ENCODE assay signal across 1 cellular context in the genomic region with DNA sequence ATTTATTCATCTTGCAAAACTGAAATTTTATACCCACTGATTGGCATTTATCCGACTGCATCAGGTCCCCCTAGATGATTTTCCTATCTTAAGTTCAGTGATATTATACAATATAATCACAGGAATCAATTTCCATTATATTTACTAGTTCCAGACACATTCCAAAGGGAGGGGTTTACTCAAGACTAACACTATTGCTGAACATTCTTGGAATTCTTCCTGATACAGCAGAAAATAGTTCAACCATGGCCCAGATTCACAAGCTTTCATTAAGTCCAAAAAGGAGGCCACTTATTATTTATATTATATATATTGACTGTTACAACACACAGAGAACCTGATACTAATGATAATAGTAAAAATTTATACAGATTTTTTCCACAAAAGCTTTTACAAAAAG.
TF ChIP-seq lines count a peak whose summit lies in the region.

No MANE protein-coding gene starts in this region.

TF ChIP-seq in WTC11, 78 proteins besides CTCF, POLR2A, EP300 and RAD21 (continued from another document):
- TF ChIP-seq, protein P1, sequence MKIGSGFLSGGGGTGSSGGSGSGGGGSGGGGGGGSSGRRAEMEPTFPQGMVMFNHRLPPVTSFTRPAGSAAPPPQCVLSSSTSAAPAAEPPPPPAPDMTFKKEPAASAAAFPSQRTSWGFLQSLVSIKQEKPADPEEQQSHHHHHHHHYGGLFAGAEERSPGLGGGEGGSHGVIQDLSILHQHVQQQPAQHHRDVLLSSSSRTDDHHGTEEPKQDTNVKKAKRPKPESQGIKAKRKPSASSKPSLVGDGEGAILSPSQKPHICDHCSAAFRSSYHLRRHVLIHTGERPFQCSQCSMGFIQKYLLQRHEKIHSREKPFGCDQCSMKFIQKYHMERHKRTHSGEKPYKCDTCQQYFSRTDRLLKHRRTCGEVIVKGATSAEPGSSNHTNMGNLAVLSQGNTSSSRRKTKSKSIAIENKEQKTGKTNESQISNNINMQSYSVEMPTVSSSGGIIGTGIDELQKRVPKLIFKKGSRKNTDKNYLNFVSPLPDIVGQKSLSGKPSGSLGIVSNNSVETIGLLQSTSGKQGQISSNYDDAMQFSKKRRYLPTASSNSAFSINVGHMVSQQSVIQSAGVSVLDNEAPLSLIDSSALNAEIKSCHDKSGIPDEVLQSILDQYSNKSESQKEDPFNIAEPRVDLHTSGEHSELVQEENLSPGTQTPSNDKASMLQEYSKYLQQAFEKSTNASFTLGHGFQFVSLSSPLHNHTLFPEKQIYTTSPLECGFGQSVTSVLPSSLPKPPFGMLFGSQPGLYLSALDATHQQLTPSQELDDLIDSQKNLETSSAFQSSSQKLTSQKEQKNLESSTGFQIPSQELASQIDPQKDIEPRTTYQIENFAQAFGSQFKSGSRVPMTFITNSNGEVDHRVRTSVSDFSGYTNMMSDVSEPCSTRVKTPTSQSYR (CRISPR knock-in tag; IDR thresholded peaks at IDR 0.05) = no peak
- TF ChIP-seq, protein P2, sequence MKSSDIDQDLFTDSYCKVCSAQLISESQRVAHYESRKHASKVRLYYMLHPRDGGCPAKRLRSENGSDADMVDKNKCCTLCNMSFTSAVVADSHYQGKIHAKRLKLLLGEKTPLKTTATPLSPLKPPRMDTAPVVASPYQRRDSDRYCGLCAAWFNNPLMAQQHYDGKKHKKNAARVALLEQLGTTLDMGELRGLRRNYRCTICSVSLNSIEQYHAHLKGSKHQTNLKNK (CRISPR knock-in tag; IDR thresholded peaks at IDR 0.05) = no peak
TF ChIP-seq in WTC11: peak in this region for 0.
